In genomic region chr7:129617607-129618006, GRCh38 we compare ENCODE assay signal across 1 cellular context.
TF ChIP-seq lines count a peak whose summit lies in the region.

No MANE protein-coding gene starts in this region.

TF ChIP-seq in IMR-90, 13 proteins besides CTCF, POLR2A, EP300 and RAD21:
- no peak for TF ChIP-seq BHLHE40 (IDR thresholded peaks at IDR 0.05; ENCODE audit: low read depth, low read length)
- TF ChIP-seq FOS (IDR thresholded peaks at IDR 0.05; ENCODE audit: low read depth, low read length), result no peak
- no peak for TF ChIP-seq CEBPB (IDR thresholded peaks at IDR 0.05; ENCODE audit: low read depth, low read length)
- no peak for TF ChIP-seq CHD1 (IDR thresholded peaks at IDR 0.05; ENCODE audit: low read depth, low read length)
- no peak for TF ChIP-seq RCOR1 (IDR thresholded peaks at IDR 0.05; ENCODE audit: insufficient replicate concordance, low read length)
- TF ChIP-seq SMC3 (IDR thresholded peaks at IDR 0.05; ENCODE audit: low read depth, low read length), result no peak
- no peak for TF ChIP-seq RFX5 (IDR thresholded peaks at IDR 0.05; ENCODE audit: low read depth, low read length)
- TF ChIP-seq MXI1 (IDR thresholded peaks at IDR 0.05; ENCODE audit: borderline replicate concordance, low read depth, low read length), result no peak
- TF ChIP-seq, protein P1, sequence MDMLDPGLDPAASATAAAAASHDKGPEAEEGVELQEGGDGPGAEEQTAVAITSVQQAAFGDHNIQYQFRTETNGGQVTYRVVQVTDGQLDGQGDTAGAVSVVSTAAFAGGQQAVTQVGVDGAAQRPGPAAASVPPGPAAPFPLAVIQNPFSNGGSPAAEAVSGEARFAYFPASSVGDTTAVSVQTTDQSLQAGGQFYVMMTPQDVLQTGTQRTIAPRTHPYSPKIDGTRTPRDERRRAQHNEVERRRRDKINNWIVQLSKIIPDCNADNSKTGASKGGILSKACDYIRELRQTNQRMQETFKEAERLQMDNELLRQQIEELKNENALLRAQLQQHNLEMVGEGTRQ (IDR thresholded peaks at IDR 0.05; ENCODE audit: low read depth, low read length), result no peak
- TF ChIP-seq MAZ (IDR thresholded peaks at IDR 0.05; ENCODE audit: borderline replicate concordance, low read depth, low read length), result no peak
- TF ChIP-seq, protein P2, sequence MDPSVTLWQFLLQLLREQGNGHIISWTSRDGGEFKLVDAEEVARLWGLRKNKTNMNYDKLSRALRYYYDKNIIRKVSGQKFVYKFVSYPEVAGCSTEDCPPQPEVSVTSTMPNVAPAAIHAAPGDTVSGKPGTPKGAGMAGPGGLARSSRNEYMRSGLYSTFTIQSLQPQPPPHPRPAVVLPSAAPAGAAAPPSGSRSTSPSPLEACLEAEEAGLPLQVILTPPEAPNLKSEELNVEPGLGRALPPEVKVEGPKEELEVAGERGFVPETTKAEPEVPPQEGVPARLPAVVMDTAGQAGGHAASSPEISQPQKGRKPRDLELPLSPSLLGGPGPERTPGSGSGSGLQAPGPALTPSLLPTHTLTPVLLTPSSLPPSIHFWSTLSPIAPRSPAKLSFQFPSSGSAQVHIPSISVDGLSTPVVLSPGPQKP (IDR thresholded peaks at IDR 0.05; ENCODE audit: borderline replicate concordance, low read depth, low read length), result no peak
- no peak for TF ChIP-seq MAFK (IDR thresholded peaks at IDR 0.05; ENCODE audit: low read depth, low read length)
- TF ChIP-seq NFE2L2 (IDR thresholded peaks at IDR 0.05; ENCODE audit: low read depth, low read length), result no peak
